12 cellular contexts compared by ENCODE assay signal in genomic region chr17:49523706-49524472, GRCh38. TPM values are rescaled to one million over a fixed set of nuclear protein-coding genes. Genes with fewer than 3 reads are reported as not detected.
DNase-seq lines count a peak whose midpoint lies in the region; FAIRE-seq and TF ChIP-seq lines count a peak whose summit lies in the region.
"Had no signal": no experiment of that assay in that cellular context is flagged by ENCODE, and none has a peak within 500 bp of the region (broad histone marks: within the 10 kb centered on the region; RNA-seq: fewer than 3 reads in every experiment).

No MANE protein-coding gene starts in this region.

- TF ChIP-seq POLR2A in H54 (IDR thresholded peaks at IDR 0.05; ENCODE audit: low read depth, low read length) = no peak

- H3K9ac ChIP-seq in NT2/D1 (ENCODE audit: insufficient read length, low read depth) = peak overlapping the region; percentile 23

- FAIRE-seq in H54 (lab: Jason Lieb, UNC) = no peak

- H3K27me3 ChIP-seq in NT2/D1 (ENCODE audit: insufficient read depth, insufficient read length) = no peaks in the 10 kb centered on the region

- no peak for TF ChIP-seq CTCF in GM13977 (IDR thresholded peaks at IDR 0.05; ENCODE audit: extremely low read depth, insufficient read depth, missing control alignments)

- no peaks in the 10 kb centered on the region for H3K4me1 Mint-ChIP-seq in activated T-helper 1 cell treated with anti-CD3 and anti-CD28 coated beads, Interleukin-12 subunit alpha, Interleukin-12 subunit beta, Interleukin-2, Interleukin-4 antibody, amounts not matched to agents 30 ng/mL and 10 ng/mL and 1 ng/mL, durations not matched to agents 14 hours and 24 hours and 36 hours (ENCODE audit: low read depth)

- no peak overlapping the region for H3K4me3 ChIP-seq in NT2/D1 (ENCODE audit: insufficient read length, low read depth)
- H3K4me3 ChIP-seq: tibial artery had no signal

- no peak overlapping the region for H3K27ac Mint-ChIP-seq in activated T-helper 1 cell treated with anti-CD3 and anti-CD28 coated beads, Interleukin-12 subunit alpha, Interleukin-12 subunit beta, Interleukin-2, Interleukin-4 antibody, amounts not matched to agents 30 ng/mL and 10 ng/mL and 1 ng/mL, durations not matched to agents 14 hours and 24 hours and 36 hours

- H3K36me3 Mint-ChIP-seq in activated T-helper 1 cell treated with anti-CD3 and anti-CD28 coated beads, Interleukin-12 subunit alpha, Interleukin-12 subunit beta, Interleukin-2, Interleukin-4 antibody, amounts not matched to agents 30 ng/mL and 10 ng/mL and 1 ng/mL, durations not matched to agents 14 hours and 24 hours and 36 hours (ENCODE audit: low read depth) = no peaks in the 10 kb centered on the region

- H3K9me3 ChIP-seq in NT2/D1 (ENCODE audit: insufficient read depth, low read length) = no peaks in the 10 kb centered on the region
- H3K9me3 ChIP-seq: tibial artery had no signal

- intact Hi-C loops in activated T-helper 1 cell treated with anti-CD3 and anti-CD28 coated beads, Interleukin-12 subunit alpha, Interleukin-12 subunit beta, Interleukin-2, Interleukin-4 antibody, amounts not matched to agents 30 ng/mL and 10 ng/mL and 1 ng/mL, durations not matched to agents 14 hours and 24 hours and 36 hours (cut with micrococcal nuclease) = no loop called here

- no peak overlapping the region for H3K4me3 Mint-ChIP-seq in activated T-helper 1 cell treated with anti-CD3 and anti-CD28 coated beads, Interleukin-12 subunit alpha, Interleukin-12 subunit beta, Interleukin-2, Interleukin-4 antibody, amounts not matched to agents 30 ng/mL and 10 ng/mL and 1 ng/mL, durations not matched to agents 14 hours and 24 hours and 36 hours

- H3K36me3 ChIP-seq in NT2/D1 (ENCODE audit: insufficient read depth, insufficient read length, low read length) = no peaks in the 10 kb centered on the region
- H3K36me3 ChIP-seq: tibial artery had no signal

- H3K4me1 ChIP-seq in NT2/D1 (ENCODE audit: insufficient read depth, insufficient read length) = peaks cover 18% of the 10 kb centered on the region

- peaks cover 3% of the 10 kb centered on the region for H3K27me3 Mint-ChIP-seq in activated T-helper 1 cell treated with anti-CD3 and anti-CD28 coated beads, Interleukin-12 subunit alpha, Interleukin-12 subunit beta, Interleukin-2, Interleukin-4 antibody, amounts not matched to agents 30 ng/mL and 10 ng/mL and 1 ng/mL, durations not matched to agents 14 hours and 24 hours and 36 hours (ENCODE audit: insufficient read depth)

- no peaks in the 10 kb centered on the region for H3K9me3 Mint-ChIP-seq in activated T-helper 1 cell treated with anti-CD3 and anti-CD28 coated beads, Interleukin-12 subunit alpha, Interleukin-12 subunit beta, Interleukin-2, Interleukin-4 antibody, amounts not matched to agents 30 ng/mL and 10 ng/mL and 1 ng/mL, durations not matched to agents 14 hours and 24 hours and 36 hours

- in situ Hi-C loops in GM13977 (cut with MboI; ENCODE audit: low pct_unique_long_range_greater_than_20kb, low sequenced_read_pairs, unreplicated experiment) = no loop called here

- peak; percentile 66 for DNase-seq in H54 (ENCODE audit: insufficient read length, low spot score)
- no peak for DNase-seq in NT2/D1 (ENCODE audit: low read depth, low spot score)
- peak; percentile 6 for DNase-seq in amniotic epithelial cell (ENCODE audit: low read depth)
- peak; percentile 64 for DNase-seq in renal cortical epithelial cell (ENCODE audit: low read depth)
- DNase-seq in activated T-helper 1 cell treated with anti-CD3 and anti-CD28 coated beads, Interleukin-12 subunit alpha, Interleukin-12 subunit beta, Interleukin-2, Interleukin-4 antibody, amounts not matched to agents 30 ng/mL and 10 ng/mL and 1 ng/mL, durations not matched to agents 14 hours and 24 hours and 36 hours (ENCODE audit: low spot score) = no peak
- no peak for DNase-seq in SHP77 treated with DMSO at 0.1 percent for 48 hours (lab: John Stamatoyannopoulos, UW)
- no peak for DNase-seq in NCI-H2227 (lab: John Stamatoyannopoulos, UW; ENCODE audit: unreplicated experiment)
- no peak for DNase-seq in GM13977 (ENCODE audit: low spot score)
- DNase-seq: amniotic stem cell, retina, SIG-M5 had no signal

RNA-seq across cellular contexts. Expression of gene NGFR, which starts 28.8 kb away (rescaled TPM):
- total RNA-seq in renal cortical epithelial cell = 0.25 TPM in 1 of 2 replicates, not detected in the other
- total RNA-seq in activated T-helper 1 cell treated with anti-CD3 and anti-CD28 coated beads, Interleukin-12 subunit alpha, Interleukin-12 subunit beta, Interleukin-2, Interleukin-4 antibody, amounts not matched to agents 30 ng/mL and 10 ng/mL and 1 ng/mL, durations not matched to agents 14 hours and 24 hours and 36 hours = 0.13 and 0.20 TPM in 2 replicates

RNA-seq across cellular contexts. Expression of gene NXPH3, which starts 51.8 kb away (rescaled TPM):
- total RNA-seq in renal cortical epithelial cell = 0.10 TPM in 1 of 2 replicates, not detected in the other
- total RNA-seq in activated T-helper 1 cell treated with anti-CD3 and anti-CD28 coated beads, Interleukin-12 subunit alpha, Interleukin-12 subunit beta, Interleukin-2, Interleukin-4 antibody, amounts not matched to agents 30 ng/mL and 10 ng/mL and 1 ng/mL, durations not matched to agents 14 hours and 24 hours and 36 hours = not detected in 2 replicates

Comparison
In these comparisons a context has a peak if more than half of its experiments do, and no peak if none do; other contexts are left out.
1. DNase-seq: peak in H54 (single experiment), amniotic epithelial cell (single experiment) and renal cortical epithelial cell (single experiment); none in NT2/D1 (single experiment), activated T-helper 1 cell treated with anti-CD3 and anti-CD28 coated beads, Interleukin-12 subunit alpha, Interleukin-12 subunit beta, Interleukin-2, Interleukin-4 antibody, amounts not matched to agents 30 ng/mL and 10 ng/mL and 1 ng/mL, durations not matched to agents 14 hours and 24 hours and 36 hours (single experiment), SHP77 treated with DMSO at 0.1 percent for 48 hours (single experiment), NCI-H2227 (single experiment) and GM13977 (single experiment).